In the genomic region with DNA sequence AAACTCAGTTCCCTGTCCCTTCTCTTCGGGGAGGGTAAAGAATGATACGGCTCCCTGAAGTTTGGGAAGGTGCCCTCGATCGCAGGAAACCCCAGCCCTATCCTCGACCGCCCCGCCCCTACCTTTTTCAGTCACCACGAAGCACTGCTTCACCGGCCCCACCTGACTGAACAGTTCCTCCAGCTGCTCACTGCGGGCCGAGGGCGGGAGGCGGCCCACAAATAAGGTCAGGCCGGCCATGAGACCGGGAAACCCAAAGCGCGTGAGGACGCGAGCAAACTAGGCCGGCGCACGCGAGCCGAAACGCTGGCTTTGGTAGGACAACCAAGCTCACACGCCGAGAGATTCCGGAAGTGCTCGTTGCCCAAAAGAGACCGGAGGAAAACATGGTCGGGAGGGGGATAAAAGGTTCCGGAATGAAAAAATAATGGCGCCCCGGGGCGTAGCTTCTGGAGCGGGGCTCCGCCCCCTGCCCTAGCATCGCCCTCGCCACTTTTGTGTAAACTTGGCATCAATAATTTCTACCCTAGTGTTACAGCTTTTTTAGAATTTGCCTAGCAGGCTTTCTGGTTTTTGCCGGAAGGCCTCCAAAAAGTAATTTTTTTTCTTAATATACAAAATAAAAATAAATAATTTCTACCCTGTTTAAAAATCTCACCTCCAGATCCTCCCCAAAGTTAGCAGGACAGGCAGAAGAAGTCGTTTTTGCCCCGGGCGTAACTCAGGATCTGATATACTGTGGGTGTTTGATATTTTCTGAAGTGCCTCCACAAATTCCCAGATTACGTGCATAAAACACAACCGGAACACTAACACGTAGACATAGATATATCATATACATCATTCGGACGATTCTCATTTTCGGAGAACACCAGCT, we compare ENCODE assay signal across 1 cellular context.
TF ChIP-seq lines count a peak whose summit lies in the region.

A gene with protein sequence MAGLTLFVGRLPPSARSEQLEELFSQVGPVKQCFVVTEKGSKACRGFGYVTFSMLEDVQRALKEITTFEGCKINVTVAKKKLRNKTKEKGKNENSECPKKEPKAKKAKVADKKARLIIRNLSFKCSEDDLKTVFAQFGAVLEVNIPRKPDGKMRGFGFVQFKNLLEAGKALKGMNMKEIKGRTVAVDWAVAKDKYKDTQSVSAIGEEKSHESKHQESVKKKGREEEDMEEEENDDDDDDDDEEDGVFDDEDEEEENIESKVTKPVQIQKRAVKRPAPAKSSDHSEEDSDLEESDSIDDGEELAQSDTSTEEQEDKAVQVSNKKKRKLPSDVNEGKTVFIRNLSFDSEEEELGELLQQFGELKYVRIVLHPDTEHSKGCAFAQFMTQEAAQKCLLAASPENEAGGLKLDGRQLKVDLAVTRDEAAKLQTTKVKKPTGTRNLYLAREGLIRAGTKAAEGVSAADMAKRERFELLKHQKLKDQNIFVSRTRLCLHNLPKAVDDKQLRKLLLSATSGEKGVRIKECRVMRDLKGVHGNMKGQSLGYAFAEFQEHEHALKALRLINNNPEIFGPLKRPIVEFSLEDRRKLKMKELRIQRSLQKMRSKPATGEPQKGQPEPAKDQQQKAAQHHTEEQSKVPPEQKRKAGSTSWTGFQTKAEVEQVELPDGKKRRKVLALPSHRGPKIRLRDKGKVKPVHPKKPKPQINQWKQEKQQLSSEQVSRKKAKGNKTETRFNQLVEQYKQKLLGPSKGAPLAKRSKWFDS (minus strand): TSS at position 355 of the 877 bp plus-strand sequence. CDS start 115 bp downstream, at position 240.

TF ChIP-seq in HEK293, 187 proteins besides CTCF, POLR2A, EP300 and RAD21 (continued from another document and continues in another):
- TF ChIP-seq, protein P1, sequence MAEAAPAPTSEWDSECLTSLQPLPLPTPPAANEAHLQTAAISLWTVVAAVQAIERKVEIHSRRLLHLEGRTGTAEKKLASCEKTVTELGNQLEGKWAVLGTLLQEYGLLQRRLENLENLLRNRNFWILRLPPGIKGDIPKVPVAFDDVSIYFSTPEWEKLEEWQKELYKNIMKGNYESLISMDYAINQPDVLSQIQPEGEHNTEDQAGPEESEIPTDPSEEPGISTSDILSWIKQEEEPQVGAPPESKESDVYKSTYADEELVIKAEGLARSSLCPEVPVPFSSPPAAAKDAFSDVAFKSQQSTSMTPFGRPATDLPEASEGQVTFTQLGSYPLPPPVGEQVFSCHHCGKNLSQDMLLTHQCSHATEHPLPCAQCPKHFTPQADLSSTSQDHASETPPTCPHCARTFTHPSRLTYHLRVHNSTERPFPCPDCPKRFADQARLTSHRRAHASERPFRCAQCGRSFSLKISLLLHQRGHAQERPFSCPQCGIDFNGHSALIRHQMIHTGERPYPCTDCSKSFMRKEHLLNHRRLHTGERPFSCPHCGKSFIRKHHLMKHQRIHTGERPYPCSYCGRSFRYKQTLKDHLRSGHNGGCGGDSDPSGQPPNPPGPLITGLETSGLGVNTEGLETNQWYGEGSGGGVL (tag by site-specific recombination; IDR thresholded peaks at IDR 0.05), result no peak
- peak; percentile 84 for TF ChIP-seq ZNF518A (tag by site-specific recombination; conservative IDR thresholded peaks at IDR 0.05; ENCODE audit: low read depth)
- no peak for TF ChIP-seq ZNF768 (tag by site-specific recombination; IDR thresholded peaks at IDR 0.05)
- no peak for TF ChIP-seq ZNF426 (tag by site-specific recombination; IDR thresholded peaks at IDR 0.05)
- TF ChIP-seq, protein P2, sequence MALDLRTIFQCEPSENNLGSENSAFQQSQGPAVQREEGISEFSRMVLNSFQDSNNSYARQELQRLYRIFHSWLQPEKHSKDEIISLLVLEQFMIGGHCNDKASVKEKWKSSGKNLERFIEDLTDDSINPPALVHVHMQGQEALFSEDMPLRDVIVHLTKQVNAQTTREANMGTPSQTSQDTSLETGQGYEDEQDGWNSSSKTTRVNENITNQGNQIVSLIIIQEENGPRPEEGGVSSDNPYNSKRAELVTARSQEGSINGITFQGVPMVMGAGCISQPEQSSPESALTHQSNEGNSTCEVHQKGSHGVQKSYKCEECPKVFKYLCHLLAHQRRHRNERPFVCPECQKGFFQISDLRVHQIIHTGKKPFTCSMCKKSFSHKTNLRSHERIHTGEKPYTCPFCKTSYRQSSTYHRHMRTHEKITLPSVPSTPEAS (tag by site-specific recombination; IDR thresholded peaks at IDR 0.05), result peak; percentile 72; the same call in 1 of the 2 replicates
- TF ChIP-seq ZNF404 (tag by site-specific recombination; IDR thresholded peaks at IDR 0.05), result no peak
- TF ChIP-seq ZNF157 (tag by site-specific recombination; IDR thresholded peaks at IDR 0.05), result no peak
- TF ChIP-seq ZNF23 (tag by site-specific recombination; IDR thresholded peaks at IDR 0.05; ENCODE audit: borderline replicate concordance), result no peak
- TF ChIP-seq, protein P3, sequence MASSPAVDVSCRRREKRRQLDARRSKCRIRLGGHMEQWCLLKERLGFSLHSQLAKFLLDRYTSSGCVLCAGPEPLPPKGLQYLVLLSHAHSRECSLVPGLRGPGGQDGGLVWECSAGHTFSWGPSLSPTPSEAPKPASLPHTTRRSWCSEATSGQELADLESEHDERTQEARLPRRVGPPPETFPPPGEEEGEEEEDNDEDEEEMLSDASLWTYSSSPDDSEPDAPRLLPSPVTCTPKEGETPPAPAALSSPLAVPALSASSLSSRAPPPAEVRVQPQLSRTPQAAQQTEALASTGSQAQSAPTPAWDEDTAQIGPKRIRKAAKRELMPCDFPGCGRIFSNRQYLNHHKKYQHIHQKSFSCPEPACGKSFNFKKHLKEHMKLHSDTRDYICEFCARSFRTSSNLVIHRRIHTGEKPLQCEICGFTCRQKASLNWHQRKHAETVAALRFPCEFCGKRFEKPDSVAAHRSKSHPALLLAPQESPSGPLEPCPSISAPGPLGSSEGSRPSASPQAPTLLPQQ (tag by site-specific recombination; IDR thresholded peaks at IDR 0.05), result peak; percentile 91
- no peak for TF ChIP-seq ZSCAN16 (tag by site-specific recombination; IDR thresholded peaks at IDR 0.05)
- TF ChIP-seq ZSCAN23 (tag by site-specific recombination; IDR thresholded peaks at IDR 0.05), result 0 out of 2 replicates have a peak, but pooled peaks have one; percentile 16
- TF ChIP-seq SALL2 (tag by site-specific recombination; IDR thresholded peaks at IDR 0.05; ENCODE audit: borderline replicate concordance), result no peak
- TF ChIP-seq ZNF174 (tag by site-specific recombination; IDR thresholded peaks at IDR 0.05), result no peak
- TF ChIP-seq, protein P4, sequence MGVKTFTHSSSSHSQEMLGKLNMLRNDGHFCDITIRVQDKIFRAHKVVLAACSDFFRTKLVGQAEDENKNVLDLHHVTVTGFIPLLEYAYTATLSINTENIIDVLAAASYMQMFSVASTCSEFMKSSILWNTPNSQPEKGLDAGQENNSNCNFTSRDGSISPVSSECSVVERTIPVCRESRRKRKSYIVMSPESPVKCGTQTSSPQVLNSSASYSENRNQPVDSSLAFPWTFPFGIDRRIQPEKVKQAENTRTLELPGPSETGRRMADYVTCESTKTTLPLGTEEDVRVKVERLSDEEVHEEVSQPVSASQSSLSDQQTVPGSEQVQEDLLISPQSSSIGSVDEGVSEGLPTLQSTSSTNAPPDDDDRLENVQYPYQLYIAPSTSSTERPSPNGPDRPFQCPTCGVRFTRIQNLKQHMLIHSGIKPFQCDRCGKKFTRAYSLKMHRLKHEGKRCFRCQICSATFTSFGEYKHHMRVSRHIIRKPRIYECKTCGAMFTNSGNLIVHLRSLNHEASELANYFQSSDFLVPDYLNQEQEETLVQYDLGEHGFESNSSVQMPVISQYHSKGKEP (tag by site-specific recombination; IDR thresholded peaks at IDR 0.05), result peak; percentile 69
- TF ChIP-seq KLF1 (tag by site-specific recombination; IDR thresholded peaks at IDR 0.05), result peak; percentile 84
- peak; percentile 95 for TF ChIP-seq KLF7 (tag by site-specific recombination; IDR thresholded peaks at IDR 0.05; ENCODE audit: borderline replicate concordance)
- peak; percentile 90 for TF ChIP-seq ZSCAN30 (tag by site-specific recombination; IDR thresholded peaks at IDR 0.05)
- no peak for TF ChIP-seq ZNF707 (tag by site-specific recombination; IDR thresholded peaks at IDR 0.05)
- TF ChIP-seq ZNF704 (tag by site-specific recombination; IDR thresholded peaks at IDR 0.05), result no peak
- peak; percentile 88 for TF ChIP-seq ZBTB17 (tag by site-specific recombination; IDR thresholded peaks at IDR 0.05)
- peak; percentile 8; the same call in 1 of the 2 replicates for TF ChIP-seq ZNF513 (tag by site-specific recombination; IDR thresholded peaks at IDR 0.05)
- no peak for TF ChIP-seq ZNF132 (tag by site-specific recombination; IDR thresholded peaks at IDR 0.05; ENCODE audit: borderline replicate concordance)
- TF ChIP-seq ZIC2 (tag by site-specific recombination; IDR thresholded peaks at IDR 0.05), result peak; percentile 62
- no peak for TF ChIP-seq SCRT1 (tag by site-specific recombination; IDR thresholded peaks at IDR 0.05; ENCODE audit: borderline replicate concordance)
- TF ChIP-seq ZBTB20 (tag by site-specific recombination; IDR thresholded peaks at IDR 0.05), result 0 out of 2 replicates have a peak, but pooled peaks have one; percentile 59
- TF ChIP-seq, protein P5, sequence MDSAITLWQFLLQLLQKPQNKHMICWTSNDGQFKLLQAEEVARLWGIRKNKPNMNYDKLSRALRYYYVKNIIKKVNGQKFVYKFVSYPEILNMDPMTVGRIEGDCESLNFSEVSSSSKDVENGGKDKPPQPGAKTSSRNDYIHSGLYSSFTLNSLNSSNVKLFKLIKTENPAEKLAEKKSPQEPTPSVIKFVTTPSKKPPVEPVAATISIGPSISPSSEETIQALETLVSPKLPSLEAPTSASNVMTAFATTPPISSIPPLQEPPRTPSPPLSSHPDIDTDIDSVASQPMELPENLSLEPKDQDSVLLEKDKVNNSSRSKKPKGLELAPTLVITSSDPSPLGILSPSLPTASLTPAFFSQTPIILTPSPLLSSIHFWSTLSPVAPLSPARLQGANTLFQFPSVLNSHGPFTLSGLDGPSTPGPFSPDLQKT (IDR thresholded peaks at IDR 0.05; ENCODE audit: borderline replicate concordance, low read depth, low read length), result no peak
- TF ChIP-seq KLF16 (tag by site-specific recombination; IDR thresholded peaks at IDR 0.05), result peak; percentile 99
- TF ChIP-seq ZBTB8A (tag by site-specific recombination; IDR thresholded peaks at IDR 0.05), result peak; percentile 54; the same call in 1 of the 2 replicates
- TF ChIP-seq ZNF146 (tag by site-specific recombination; IDR thresholded peaks at IDR 0.05), result peak; percentile 44
- peak; percentile 94 for TF ChIP-seq ZNF362 (tag by site-specific recombination; IDR thresholded peaks at IDR 0.05)
- peak; percentile 69; the same call in 1 of the 2 replicates for TF ChIP-seq ZNF76 (tag by site-specific recombination; IDR thresholded peaks at IDR 0.05; ENCODE audit: borderline replicate concordance, low read depth)
- TF ChIP-seq ZNF239 (tag by site-specific recombination; IDR thresholded peaks at IDR 0.05), result 0 out of 2 replicates have a peak, but pooled peaks have one; percentile 27
- TF ChIP-seq ZNF585B (tag by site-specific recombination; IDR thresholded peaks at IDR 0.05), result no peak
